Comparison of ENCODE assay signal across 17 cellular contexts in the genomic region with DNA sequence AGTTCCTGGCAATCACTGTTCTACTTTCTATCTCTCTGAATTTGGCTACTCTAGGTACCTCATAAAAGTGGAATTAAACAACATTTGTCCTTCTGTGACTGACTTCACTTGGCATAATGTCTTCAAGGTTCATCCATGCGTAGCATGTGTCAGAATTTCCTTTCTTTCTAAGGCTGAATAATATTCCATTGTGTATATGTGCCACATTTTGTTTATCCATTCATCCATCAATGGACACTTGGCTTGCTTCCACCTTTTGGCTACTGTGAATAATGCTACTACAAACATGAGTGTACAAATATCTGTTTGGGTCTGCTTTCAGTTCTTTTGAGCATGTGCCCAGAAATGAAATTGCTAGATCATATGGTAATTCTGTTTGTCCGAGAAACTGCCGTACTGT. TPM values are rescaled to one million over a fixed set of nuclear protein-coding genes. Genes with fewer than 3 reads are reported as not detected.
DNase-seq lines count a peak whose midpoint lies in the region; ATAC-seq and TF ChIP-seq lines count a peak whose summit lies in the region.
"Had no signal": no experiment of that assay in that cellular context is flagged by ENCODE, and none has a peak within 500 bp of the region (broad histone marks: within the 10 kb centered on the region; RNA-seq: fewer than 3 reads in every experiment).

No MANE protein-coding gene starts in this region.

- H3K9ac ChIP-seq in fibroblast of lung (ENCODE audit: insufficient read depth, low read length): no peak overlapping the region

- no peaks in the 10 kb centered on the region for H3K79me2 ChIP-seq in fibroblast of lung (ENCODE audit: control insufficient read depth, insufficient read depth, low read length)

- no peaks in the 10 kb centered on the region for H4K20me1 ChIP-seq in fibroblast of lung (ENCODE audit: control insufficient read depth, extremely low read depth, insufficient read depth, low read length)

- no peak overlapping the region for H3K4me3 Mint-ChIP-seq in T-helper 2 cell treated with Interferon-gamma antibody and Interleukin-4, amounts not matched to agents 5 μg/mL and 100 μg/mL, for 36 hours
- no peak overlapping the region for H3K4me3 Mint-ChIP-seq in activated CD4-positive, alpha-beta memory T cell treated with anti-CD3 and anti-CD28 coated beads for 36 hours
- H3K4me3 Mint-ChIP-seq: activated B cell treated with CpG ODN at 0.5 μM for 24 hours; activated T-helper 1 cell treated with anti-CD3 and anti-CD28 coated beads, Interleukin-12 subunit alpha, Interleukin-12 subunit beta, Interleukin-2, Interleukin-4 antibody, amounts not matched to agents 30 ng/mL and 10 ng/mL and 1 ng/mL, durations not matched to agents 14 hours and 24 hours and 36 hours; CD4-positive, CD25-positive, alpha-beta regulatory T cell; T-helper 1 cell treated with Interleukin-12 subunit alpha and Interleukin-12 subunit beta and Interleukin-4 antibody, amounts not matched to agents 30 μg/mL and 1 μg/mL, for 36 hours had no signal

- H3K9me3 ChIP-seq in Panc1 (ENCODE audit: control insufficient read depth, insufficient read depth, low read depth, low read length): no peaks in the 10 kb centered on the region
- no peaks in the 10 kb centered on the region for H3K9me3 ChIP-seq in fibroblast of lung (ENCODE audit: control insufficient read depth, insufficient read depth, low read depth, low read length)
- H3K9me3 ChIP-seq: left ventricle myocardium inferior, vagina had no signal

- no peak overlapping the region for H3K27ac Mint-ChIP-seq in T-helper 2 cell treated with Interferon-gamma antibody and Interleukin-4, amounts not matched to agents 5 μg/mL and 100 μg/mL, for 36 hours
- H3K27ac Mint-ChIP-seq in activated CD4-positive, alpha-beta memory T cell treated with anti-CD3 and anti-CD28 coated beads for 36 hours: no peak overlapping the region
- H3K27ac Mint-ChIP-seq: activated B cell treated with CpG ODN at 0.5 μM for 24 hours; activated T-helper 1 cell treated with anti-CD3 and anti-CD28 coated beads, Interleukin-12 subunit alpha, Interleukin-12 subunit beta, Interleukin-2, Interleukin-4 antibody, amounts not matched to agents 30 ng/mL and 10 ng/mL and 1 ng/mL, durations not matched to agents 14 hours and 24 hours and 36 hours; CD4-positive, CD25-positive, alpha-beta regulatory T cell; T-helper 1 cell treated with Interleukin-12 subunit alpha and Interleukin-12 subunit beta and Interleukin-4 antibody, amounts not matched to agents 30 μg/mL and 1 μg/mL, for 36 hours had no signal

- peaks cover 63% of the 10 kb centered on the region for H3K4me1 ChIP-seq in Panc1 (ENCODE audit: control insufficient read depth, insufficient read depth, low read length)
- no peaks in the 10 kb centered on the region for H3K4me1 ChIP-seq in fibroblast of lung (ENCODE audit: control insufficient read depth, extremely low read depth, insufficient read depth, low read length)

- H3K9me3 Mint-ChIP-seq in T-helper 2 cell treated with Interferon-gamma antibody and Interleukin-4, amounts not matched to agents 5 μg/mL and 100 μg/mL, for 36 hours: no peaks in the 10 kb centered on the region
- no peaks in the 10 kb centered on the region for H3K9me3 Mint-ChIP-seq in activated CD4-positive, alpha-beta memory T cell treated with anti-CD3 and anti-CD28 coated beads for 36 hours
- H3K9me3 Mint-ChIP-seq: activated B cell treated with CpG ODN at 0.5 μM for 24 hours; activated T-helper 1 cell treated with anti-CD3 and anti-CD28 coated beads, Interleukin-12 subunit alpha, Interleukin-12 subunit beta, Interleukin-2, Interleukin-4 antibody, amounts not matched to agents 30 ng/mL and 10 ng/mL and 1 ng/mL, durations not matched to agents 14 hours and 24 hours and 36 hours; CD4-positive, CD25-positive, alpha-beta regulatory T cell; T-helper 1 cell treated with Interleukin-12 subunit alpha and Interleukin-12 subunit beta and Interleukin-4 antibody, amounts not matched to agents 30 μg/mL and 1 μg/mL, for 36 hours had no signal

- no peak overlapping the region for H3K4me2 ChIP-seq in fibroblast of lung (ENCODE audit: extremely low read depth, insufficient read depth, low read length)

- H3K4me3 ChIP-seq in Panc1 (ENCODE audit: low read depth in 2 of 2, low read length in 2 of 2) (no peak overlapping the region), fibroblast of lung (replicated peaks in 1 of 4; ENCODE audit: control extremely low read depth in 1 of 4, insufficient read depth in 1 of 4, low read depth in 3 of 4, low read length in 4 of 4) (no peak overlapping the region)
- H3K4me3 ChIP-seq: left ventricle myocardium inferior, vagina had no signal

- H3K4me1 Mint-ChIP-seq in T-helper 2 cell treated with Interferon-gamma antibody and Interleukin-4, amounts not matched to agents 5 μg/mL and 100 μg/mL, for 36 hours (ENCODE audit: low read depth): no peaks in the 10 kb centered on the region
- H3K4me1 Mint-ChIP-seq in activated CD4-positive, alpha-beta memory T cell treated with anti-CD3 and anti-CD28 coated beads for 36 hours (ENCODE audit: low read depth): no peaks in the 10 kb centered on the region
- H3K4me1 Mint-ChIP-seq: activated B cell treated with CpG ODN at 0.5 μM for 24 hours; CD4-positive, CD25-positive, alpha-beta regulatory T cell had no signal

- H3K36me3 ChIP-seq in Panc1 (ENCODE audit: control insufficient read depth, insufficient read depth, low read length): no peaks in the 10 kb centered on the region
- no peaks in the 10 kb centered on the region for H3K36me3 ChIP-seq in fibroblast of lung (ENCODE audit: control insufficient read depth, insufficient read depth, low read length)
- H3K36me3 ChIP-seq: left ventricle myocardium inferior, vagina had no signal

- H2AFZ ChIP-seq in fibroblast of lung (ENCODE audit: low read length): no peak overlapping the region

- intact Hi-C loops in Panc1 (cut with micrococcal nuclease; ENCODE audit: unreplicated experiment): no loop called here
- intact Hi-C loops in activated CD4-positive, alpha-beta memory T cell treated with anti-CD3 and anti-CD28 coated beads for 36 hours (cut with micrococcal nuclease): no loop called here

- no peaks in the 10 kb centered on the region for H3K36me3 Mint-ChIP-seq in T-helper 2 cell treated with Interferon-gamma antibody and Interleukin-4, amounts not matched to agents 5 μg/mL and 100 μg/mL, for 36 hours (ENCODE audit: low read depth)
- no peaks in the 10 kb centered on the region for H3K36me3 Mint-ChIP-seq in activated CD4-positive, alpha-beta memory T cell treated with anti-CD3 and anti-CD28 coated beads for 36 hours

- H3K27ac ChIP-seq in Panc1 (ENCODE audit: low read length) (no peak overlapping the region), fibroblast of lung (ENCODE audit: insufficient read depth, low read length) (no peak overlapping the region)
- H3K27ac ChIP-seq: left ventricle myocardium inferior, vagina had no signal

- no peaks in the 10 kb centered on the region for H3K27me3 ChIP-seq in Panc1 (ENCODE audit: control insufficient read depth, insufficient read depth, low read length)
- no peaks in the 10 kb centered on the region for H3K27me3 ChIP-seq in fibroblast of lung (ENCODE audit: control insufficient read depth, insufficient read depth, low read length)
- H3K27me3 ChIP-seq: vagina had no signal

- in situ Hi-C loops in Panc1 (cut with HindIII; ENCODE audit: low pct_unique_long_range_greater_than_20kb, low sequenced_read_pairs): no loop called here

- peak; percentile 52; the same call in 1 of the 2 replicates for ATAC-seq in Panc1
- ATAC-seq in stimulated activated naive CD8-positive, alpha-beta T cell treated with anti-CD3 and anti-CD28 coated beads, Interleukin-15, Interleukin-2, amounts not matched to agents 100 U/mL and 50 U/mL, for 24 hours: no peak

- peak; percentile 72 for DNase-seq in COLO668 (lab: John Stamatoyannopoulos, UW; ENCODE audit: unreplicated experiment)
- DNase-seq in M059J (ENCODE audit: low read depth): peak; percentile 73
- peak; percentile 45 for DNase-seq in Panc1 (ENCODE audit: low read depth, low spot score)
- DNase-seq in fibroblast of lung (ENCODE audit: low read depth in 2 of 2): peak; percentile 40 to 72
- no peak for DNase-seq in stimulated activated naive CD8-positive, alpha-beta T cell treated with anti-CD3 and anti-CD28 coated beads, Interleukin-15, Interleukin-2, amounts not matched to agents 100 U/mL and 50 U/mL, for 24 hours
- DNase-seq in T-helper 2 cell treated with Interferon-gamma antibody and Interleukin-4, amounts not matched to agents 5 μg/mL and 100 μg/mL, for 36 hours (ENCODE audit: low spot score): no peak
- DNase-seq in activated CD4-positive, alpha-beta memory T cell treated with anti-CD3 and anti-CD28 coated beads for 36 hours: no peak
- no peak for DNase-seq in SKM-1 treated with dmso at 0.1 percent for 144 hours (lab: John Stamatoyannopoulos, UW; ENCODE audit: unreplicated experiment)
- DNase-seq: activated B cell treated with CpG ODN at 0.5 μM for 24 hours; CD4-positive, CD25-positive, alpha-beta regulatory T cell; effector CD4-positive, alpha-beta T cell; left ventricle myocardium inferior; NCI-H1930; occipital lobe had no signal

- no peak for TF ChIP-seq CTCF in Panc1 (IDR thresholded peaks at IDR 0.05)
- no peak for TF ChIP-seq CTCF in fibroblast of lung (conservative IDR thresholded peaks at IDR 0.05 in 1 of 2, IDR thresholded peaks at IDR 0.05 in 1 of 2; ENCODE audit: low read depth in 1 of 2, low read length in 2 of 2)

- CTCF ChIA-PET in Panc1 (lab: Charles Lee): no interaction called here
- CTCF ChIA-PET in activated CD4-positive, alpha-beta memory T cell treated with anti-CD3 and anti-CD28 coated beads for 36 hours (lab: Charles Lee): no interaction called here

- POLR2A ChIA-PET in Panc1 (lab: Charles Lee): no interaction called here
- POLR2A ChIA-PET in activated CD4-positive, alpha-beta memory T cell treated with anti-CD3 and anti-CD28 coated beads for 36 hours (lab: Charles Lee): no interaction called here

- peaks cover 24% of the 10 kb centered on the region for H3K27me3 Mint-ChIP-seq in T-helper 2 cell treated with Interferon-gamma antibody and Interleukin-4, amounts not matched to agents 5 μg/mL and 100 μg/mL, for 36 hours (ENCODE audit: low read depth)
- H3K27me3 Mint-ChIP-seq in activated CD4-positive, alpha-beta memory T cell treated with anti-CD3 and anti-CD28 coated beads for 36 hours: peaks cover 16% of the 10 kb centered on the region

- no TSS peak for BruUV-seq in Panc1 (replicated peaks; lab: Mats Ljungman, UMichigan)

RNA-seq across cellular contexts. Expression of a gene that starts 14.7 kb away (rescaled TPM):
- total RNA-seq in M059J (2014; rRNA removed; shearing (Covaris generic)): 0.74 and 2.1 TPM in 2 replicates
- total RNA-seq in Panc1 (2021; ENCODE audit: unreplicated experiment) (29.9 TPM), fibroblast of lung (4.6 and 5.4 TPM in 2 replicates)
- polyA plus RNA-seq in Panc1 (2012; ENCODE audit: insufficient read length): 13.4 TPM
- polyA plus RNA-seq in fibroblast of lung: 2.9 TPM in 2 replicates
- 3.1 and 4.0 TPM in 2 replicates for polyA plus RNA-seq in fibroblast of lung (2012)
- 4.6 and 6.6 TPM in 2 replicates for polyA minus RNA-seq in fibroblast of lung (ENCODE audit: low replicate concordance)
- total RNA-seq in activated CD4-positive, alpha-beta memory T cell treated with anti-CD3 and anti-CD28 coated beads for 36 hours: under 1 TPM; 0.27 to 0.33 TPM

Comparison
In these comparisons a context has a peak if more than half of its experiments do, and no peak if none do; other contexts are left out.
1. DNase-seq: peak in COLO668 (single experiment), M059J (single experiment), Panc1 (single experiment) and fibroblast of lung (2 of 2); none in stimulated activated naive CD8-positive, alpha-beta T cell treated with anti-CD3 and anti-CD28 coated beads, Interleukin-15, Interleukin-2, amounts not matched to agents 100 U/mL and 50 U/mL, for 24 hours (single experiment), T-helper 2 cell treated with Interferon-gamma antibody and Interleukin-4, amounts not matched to agents 5 μg/mL and 100 μg/mL, for 36 hours (single experiment), activated CD4-positive, alpha-beta memory T cell treated with anti-CD3 and anti-CD28 coated beads for 36 hours (single experiment) and SKM-1 treated with dmso at 0.1 percent for 144 hours (single experiment).